In genomic region chr4:78876568-78877320, GRCh38 we compare ENCODE assay signal across 20 cellular contexts.
DNase-seq lines count a peak whose midpoint lies in the region; TF ChIP-seq lines count a peak whose summit lies in the region.
"Had no signal": no experiment of that assay in that cellular context is flagged by ENCODE, and none has a peak within 500 bp of the region (broad histone marks: within the 10 kb centered on the region; RNA-seq: fewer than 3 reads in every experiment).

No MANE protein-coding gene starts in this region.

- peaks cover 20% of the 10 kb centered on the region for H3K36me3 ChIP-seq in smooth muscle cell (ENCODE audit: low read depth)

- no peak overlapping the region for H2AFZ ChIP-seq in smooth muscle cell (ENCODE audit: low read depth)

- H3K4me3 ChIP-seq in skeletal muscle cell (ENCODE audit: low read depth, low read length), result no peak overlapping the region
- H3K4me3 ChIP-seq in smooth muscle cell, result no peak overlapping the region
- H3K4me3 ChIP-seq: A549, gastrocnemius medialis, left lung, stomach had no signal

- DNase-seq in SIG-M5 treated with dmso at 0.1 percent for 504 hours (lab: John Stamatoyannopoulos, UW; ENCODE audit: unreplicated experiment) (peak; percentile 5), SIG-M5 (lab: John Stamatoyannopoulos, UW) (no peak), OCI-M1 (lab: John Stamatoyannopoulos, UW) (peak; percentile 49), epithelial cell of prostate (ENCODE audit: low read depth, low spot score) (no peak), skeletal muscle cell (ENCODE audit: low read depth) (peak; percentile 10), NCI-H2227 (lab: John Stamatoyannopoulos, UW; ENCODE audit: unreplicated experiment) (no peak), smooth muscle cell (lab: John Stamatoyannopoulos, UW; ENCODE audit: unreplicated experiment) (no peak), cortex of kidney (lab: John Stamatoyannopoulos, UW) (no peak)
- DNase-seq: activated CD4-positive, alpha-beta T cell treated with anti-CD3 and anti-CD28 coated beads, Interleukin-2, amount 50 U/mL, for 4 hours; activated naive CD4-positive, alpha-beta T cell treated with Interleukin-2 at 50 U/mL for 16 hours; activated T-cell treated with anti-CD3 and anti-CD28 coated beads for 4 hours; gastrocnemius medialis; left lung; NCI-H1092 treated with DMSO at 0.1 percent for 48 hours; NCI-H2107; nucleus accumbens; right cardiac atrium; stimulated activated CD4-positive, alpha-beta T cell treated with anti-CD3 and anti-CD28 coated beads, Interleukin-1b, Interleukin-23, amount 100 ng/mL, for 48 hours; stomach had no signal

- no peaks in the 10 kb centered on the region for H4K20me1 ChIP-seq in smooth muscle cell (ENCODE audit: low read depth)

- H3K27ac ChIP-seq in epithelial cell of prostate (peak overlapping the region; percentile 52), smooth muscle cell (ENCODE audit: low read depth) (no peak overlapping the region)
- H3K27ac ChIP-seq: A549, gastrocnemius medialis, left lung, stomach had no signal

- H3K27me3 ChIP-seq in smooth muscle cell (ENCODE audit: low read depth), result no peaks in the 10 kb centered on the region
- H3K27me3 ChIP-seq: gastrocnemius medialis, left lung, stomach had no signal

- H3K9ac ChIP-seq in smooth muscle cell (ENCODE audit: low read depth), result no peak overlapping the region

- H3K4me2 ChIP-seq in smooth muscle cell, result no peak overlapping the region
- H3K4me2 ChIP-seq: A549 had no signal

- H3F3A ChIP-seq in smooth muscle cell (ENCODE audit: low read depth), result no peaks in the 10 kb centered on the region

- no peak for TF ChIP-seq CTCF in smooth muscle cell (IDR thresholded peaks at IDR 0.05; ENCODE audit: borderline replicate concordance, insufficient read depth, poor library complexity, severe bottlenecking)

- no peaks in the 10 kb centered on the region for H3K9me3 ChIP-seq in smooth muscle cell (replicated peaks; ENCODE audit: low read depth)
- H3K9me3 ChIP-seq: A549, gastrocnemius medialis, left lung, stomach had no signal

- 85% methylated on average over 5 of the region's 5 CpGs for WGBS in smooth muscle cell (ENCODE audit: low lambda C conversion rate)

- no peaks in the 10 kb centered on the region for H3K4me1 ChIP-seq in smooth muscle cell (ENCODE audit: low read depth)
- H3K4me1 ChIP-seq: A549, gastrocnemius medialis, left lung, stomach had no signal

- H3K79me2 ChIP-seq in smooth muscle cell (ENCODE audit: low read depth), result no peaks in the 10 kb centered on the region

Comparison
In these comparisons a context has a peak if more than half of its experiments do, and no peak if none do; other contexts are left out.
1. DNase-seq: peak in SIG-M5 treated with dmso at 0.1 percent for 504 hours (single experiment), OCI-M1 (single experiment) and skeletal muscle cell (single experiment); none in SIG-M5 (single experiment), epithelial cell of prostate (single experiment), NCI-H2227 (single experiment), smooth muscle cell (single experiment) and cortex of kidney (single experiment).